1 cellular context compared by ENCODE assay signal in genomic region chr6:129469070-129469662, GRCh38.
TF ChIP-seq lines count a peak whose summit lies in the region.

No MANE protein-coding gene starts in this region.

TF ChIP-seq in SK-N-SH, 30 proteins besides CTCF, POLR2A, EP300 and RAD21 (continued from another document):
- no peak for TF ChIP-seq REST (IDR thresholded peaks at IDR 0.05; ENCODE audit: low read depth, low read length)
- no peak for TF ChIP-seq JUND (IDR thresholded peaks at IDR 0.05)
